13 cellular contexts compared by ENCODE assay signal in genomic region chr2:105794926-105795574, GRCh38. TPM values are rescaled to one million over a fixed set of nuclear protein-coding genes. Genes with fewer than 3 reads are reported as not detected.
A peak's percentile ranks its signal among the peaks of the same experiment; 100 is the strongest.
DNase-seq lines count a peak whose midpoint lies in the region; ATAC-seq and TF ChIP-seq lines count a peak whose summit lies in the region.
"Had no signal": no experiment of that assay in that cellular context is flagged by ENCODE, and none has a peak within 500 bp of the region (broad histone marks: within the 10 kb centered on the region; RNA-seq: fewer than 3 reads in every experiment).

No MANE protein-coding gene starts in this region.

- H3K4me1 ChIP-seq in MM.1S (ENCODE audit: low read length) (peaks cover 86% of the 10 kb centered on the region), ascending aorta (peaks cover 25 to 48% of the 10 kb centered on the region in 2 donors), smooth muscle cell (ENCODE audit: low read depth) (peaks cover 30% of the 10 kb centered on the region), esophagus squamous epithelium (peaks cover 39 to 100% (median 74%) of the 10 kb centered on the region in 3 donors)

- H3K9me3 ChIP-seq in MM.1S (replicated peaks; ENCODE audit: insufficient read depth, low read length), result no peaks in the 10 kb centered on the region
- no peaks in the 10 kb centered on the region for H3K9me3 ChIP-seq in ascending aorta
- H3K9me3 ChIP-seq in smooth muscle cell (replicated peaks; ENCODE audit: low read depth), result no peaks in the 10 kb centered on the region
- H3K9me3 ChIP-seq in esophagus squamous epithelium, result no peaks in the 10 kb centered on the region

- H3K27ac Mint-ChIP-seq in activated CD4-positive, alpha-beta T cell treated with anti-CD3 and anti-CD28 coated beads, Interleukin-2, amount 10 ng/mL, durations not matched to agents 7 days and 5 days, result peak overlapping the region; percentile 93

- H3K36me3 ChIP-seq in MM.1S (replicated peaks; ENCODE audit: insufficient read depth, low read length), result no peaks in the 10 kb centered on the region
- H3K36me3 ChIP-seq in ascending aorta, result no peaks in the 10 kb centered on the region
- no peaks in the 10 kb centered on the region for H3K36me3 ChIP-seq in smooth muscle cell (ENCODE audit: low read depth)
- H3K36me3 ChIP-seq in esophagus squamous epithelium, result no peaks in the 10 kb centered on the region

- H3K9ac ChIP-seq in MM.1S (ENCODE audit: low read length), result peak overlapping the region; percentile 70
- no peak overlapping the region for H3K9ac ChIP-seq in smooth muscle cell (ENCODE audit: low read depth)

- no peak overlapping the region for H2AFZ ChIP-seq in MM.1S (ENCODE audit: low read length)
- H2AFZ ChIP-seq in smooth muscle cell (ENCODE audit: low read depth), result no peak overlapping the region

- no peak for TF ChIP-seq POLR2A in esophagus squamous epithelium (IDR thresholded peaks at IDR 0.05)

- H3K27ac ChIP-seq in MM.1S (ENCODE audit: low read length), result peak overlapping the region; percentile 98
- H3K27ac ChIP-seq in ascending aorta, result no peak overlapping the region
- H3K27ac ChIP-seq in smooth muscle cell (ENCODE audit: low read depth), result no peak overlapping the region
- peak overlapping the region in 2 of 4 donors; percentile 85 to 87 for H3K27ac ChIP-seq in esophagus squamous epithelium

- intact Hi-C loops in ascending aorta (cut with DNase I), result loop anchor here (5.0 kb wide), 2 partner anchors 92 to 398 kb away; partner anchors contain the start of gene FHL2
- intact Hi-C loops in esophagus squamous epithelium (cut with DNase I), result no loop called here

- ATAC-seq in left lobe of liver (no peak), HG03196 (IDR thresholded peaks at IDR 0.05; ENCODE audit: unreplicated experiment) (no peak)

- peaks cover 92% of the 10 kb centered on the region for H3K4me1 Mint-ChIP-seq in activated CD4-positive, alpha-beta T cell treated with anti-CD3 and anti-CD28 coated beads, Interleukin-2, amount 10 ng/mL, durations not matched to agents 7 days and 5 days

- H3K4me3 ChIP-seq in MM.1S (ENCODE audit: low read length), result peak overlapping the region; percentile 40
- H3K4me3 ChIP-seq in ascending aorta, result peak overlapping the region; percentile 9 to 11
- no peak overlapping the region for H3K4me3 ChIP-seq in smooth muscle cell
- no peak overlapping the region for H3K4me3 ChIP-seq in esophagus squamous epithelium

- H3K79me2 ChIP-seq in MM.1S (ENCODE audit: low read length) (peaks cover 95% of the 10 kb centered on the region), smooth muscle cell (ENCODE audit: low read depth) (peaks cover 88% of the 10 kb centered on the region)

- 82% methylated on average over 3 of the region's 3 CpGs for WGBS in smooth muscle cell (ENCODE audit: low lambda C conversion rate)
- 38 to 76% methylated on average over 3 of the region's 3 CpGs for WGBS in esophagus squamous epithelium, 2 donors

- peak overlapping the region; percentile 81 for H3K4me2 ChIP-seq in MM.1S (ENCODE audit: low read depth, low read length)
- H3K4me2 ChIP-seq in smooth muscle cell, result peak overlapping the region; percentile 26

- no peaks in the 10 kb centered on the region for H3K27me3 Mint-ChIP-seq in activated CD4-positive, alpha-beta T cell treated with anti-CD3 and anti-CD28 coated beads, Interleukin-2, amount 10 ng/mL, durations not matched to agents 7 days and 5 days

- H3K9me2 ChIP-seq in MM.1S (replicated peaks; ENCODE audit: insufficient read depth, low read length), result no peaks in the 10 kb centered on the region

- peaks cover 42% of the 10 kb centered on the region for H3K36me3 Mint-ChIP-seq in activated CD4-positive, alpha-beta T cell treated with anti-CD3 and anti-CD28 coated beads, Interleukin-2, amount 10 ng/mL, durations not matched to agents 7 days and 5 days (ENCODE audit: low read depth)

- peak overlapping the region; percentile 73 for H3K4me3 Mint-ChIP-seq in activated CD4-positive, alpha-beta T cell treated with anti-CD3 and anti-CD28 coated beads, Interleukin-2, amount 10 ng/mL, durations not matched to agents 7 days and 5 days

- CTCF ChIA-PET in activated CD4-positive, alpha-beta T cell treated with anti-CD3 and anti-CD28 coated beads, Interleukin-2, amount 10 ng/mL, durations not matched to agents 7 days and 5 days (lab: Charles Lee), result no interaction called here

- H3K27me3 ChIP-seq in MM.1S (replicated peaks; ENCODE audit: insufficient read depth, low read length) (no peaks in the 10 kb centered on the region), ascending aorta (no peaks in the 10 kb centered on the region), smooth muscle cell (ENCODE audit: low read depth) (no peaks in the 10 kb centered on the region), esophagus squamous epithelium (no peaks in the 10 kb centered on the region)

- TF ChIP-seq CTCF in MM.1S (IDR thresholded peaks at IDR 0.05; ENCODE audit: low read length) (no peak), ascending aorta (IDR thresholded peaks at IDR 0.05) (no peak), smooth muscle cell (IDR thresholded peaks at IDR 0.05; ENCODE audit: borderline replicate concordance, insufficient read depth, poor library complexity, severe bottlenecking) (no peak), esophagus squamous epithelium (IDR thresholded peaks at IDR 0.05) (no peak)

- no peaks in the 10 kb centered on the region for H3K9me3 Mint-ChIP-seq in activated CD4-positive, alpha-beta T cell treated with anti-CD3 and anti-CD28 coated beads, Interleukin-2, amount 10 ng/mL, durations not matched to agents 7 days and 5 days

- POLR2A ChIA-PET in activated CD4-positive, alpha-beta T cell treated with anti-CD3 and anti-CD28 coated beads, Interleukin-2, amount 10 ng/mL, durations not matched to agents 7 days and 5 days (lab: Charles Lee), result interaction anchor here (0.7 kb wide), 1 partner anchor 62 kb away, joined by 3 read pairs; no protein-coding TSS in a partner anchor

- H4K20me1 ChIP-seq in MM.1S (ENCODE audit: insufficient read depth, low read length) (no peaks in the 10 kb centered on the region), smooth muscle cell (ENCODE audit: low read depth) (peaks cover 100% of the 10 kb centered on the region)

- H3F3A ChIP-seq in MM.1S (ENCODE audit: insufficient read depth, low read length) (peaks cover 64% of the 10 kb centered on the region), smooth muscle cell (ENCODE audit: low read depth) (no peaks in the 10 kb centered on the region)

- DNase-seq in activated CD4-positive, alpha-beta T cell treated with anti-CD3 and anti-CD28 coated beads, Interleukin-2, amount 10 ng/mL, durations not matched to agents 7 days and 5 days, result no peak
- DNase-seq in activated CD4-positive, alpha-beta T cell treated with anti-CD3 and anti-CD28 coated beads for 48 hours, result no peak
- DNase-seq in MM.1S, result peak; percentile 25
- no peak for DNase-seq in ascending aorta (ENCODE audit: low spot score in 2 of 2)
- DNase-seq in smooth muscle cell (lab: John Stamatoyannopoulos, UW; ENCODE audit: unreplicated experiment), result no peak
- no peak for DNase-seq in left lobe of liver (ENCODE audit: low spot score)
- no peak for DNase-seq in esophagus squamous epithelium (lab: John Stamatoyannopoulos, UW)
- DNase-seq: ACHN, caudate nucleus, EL, kidney glomerular epithelial cell, nucleus accumbens had no signal

RNA-seq across cellular contexts. Expression of gene NCK2, which starts 50.3 kb away (rescaled TPM):
- total RNA-seq in activated CD4-positive, alpha-beta T cell treated with anti-CD3 and anti-CD28 coated beads, Interleukin-2, amount 10 ng/mL, durations not matched to agents 7 days and 5 days, result 10 to 100 TPM; 73.3 to 84.1 TPM
- total RNA-seq in ascending aorta, result 57.6 TPM
- 25.0 and 29.0 TPM in 2 replicates for total RNA-seq in smooth muscle cell
- 44.8 and 50.5 TPM in 2 replicates for polyA plus RNA-seq in smooth muscle cell
- total RNA-seq in left lobe of liver, result 6.3 TPM
- total RNA-seq in esophagus squamous epithelium, result 10 to 100 TPM; 55.4 to 90.5 (median 62.5) TPM

Comparison
In these comparisons a context has a peak if more than half of its experiments do, and no peak if none do; other contexts are left out.
1. H3K4me3 ChIP-seq: peak in MM.1S (single experiment) and ascending aorta (2 of 2); none in smooth muscle cell (single experiment) and esophagus squamous epithelium (0 of 4).